ENCODE assay signal across 20 cellular contexts in genomic region chr19:49908480-49909420, GRCh38. TPM values are rescaled to one million over a fixed set of nuclear protein-coding genes. Genes with fewer than 3 reads are reported as not detected.
A peak's percentile ranks its signal among the peaks of the same experiment; 100 is the strongest.
DNase-seq lines count a peak whose midpoint lies in the region; ATAC-seq and TF ChIP-seq lines count a peak whose summit lies in the region.
"Had no signal": no experiment of that assay in that cellular context is flagged by ENCODE, and none has a peak within 500 bp of the region (broad histone marks: within the 10 kb centered on the region; RNA-seq: fewer than 3 reads in every experiment).

No MANE protein-coding gene starts in this region.

- no peaks in the 10 kb centered on the region for H3K9me3 ChIP-seq in HAP-1
- H3K9me3 ChIP-seq: sigmoid colon, suprapubic skin, uterus had no signal

- CTCF ChIA-PET in Calu3 (lab: Charles Lee) = no interaction called here

- peaks cover 63% of the 10 kb centered on the region for H3K36me3 ChIP-seq in HAP-1 (replicated peaks)
- H3K36me3 ChIP-seq: uterus had no signal

- in situ Hi-C loops in HAP-1 (cut with MboI; ENCODE audit: low sequenced_read_pairs) = no loop called here

- H3K4me1 Mint-ChIP-seq in T-helper 1 cell treated with Interleukin-12 subunit alpha and Interleukin-12 subunit beta and Interleukin-4 antibody, amounts not matched to agents 30 μg/mL and 1 μg/mL, for 36 hours (ENCODE audit: low read depth) = peaks cover 42% of the 10 kb centered on the region
- peaks cover 12% of the 10 kb centered on the region for H3K4me1 Mint-ChIP-seq in Calu3 (ENCODE audit: low read depth, unreplicated experiment)
- peaks cover 87% of the 10 kb centered on the region for H3K4me1 Mint-ChIP-seq in dendritic cell treated with granulocyte-macrophage colony-stimulating factor and Interleukin-4, amounts not matched to agents 40 ng/mL and 50 ng/mL, for 4 days (ENCODE audit: low read depth)

- peaks cover 41% of the 10 kb centered on the region for H3K36me3 Mint-ChIP-seq in T-helper 1 cell treated with Interleukin-12 subunit alpha and Interleukin-12 subunit beta and Interleukin-4 antibody, amounts not matched to agents 30 μg/mL and 1 μg/mL, for 36 hours (ENCODE audit: low read depth)
- H3K36me3 Mint-ChIP-seq in Calu3 (ENCODE audit: insufficient read depth, unreplicated experiment) = peaks cover 70% of the 10 kb centered on the region
- H3K36me3 Mint-ChIP-seq in dendritic cell treated with granulocyte-macrophage colony-stimulating factor and Interleukin-4, amounts not matched to agents 40 ng/mL and 50 ng/mL, for 4 days (ENCODE audit: low read depth) = peaks cover 82% of the 10 kb centered on the region

- no peaks in the 10 kb centered on the region for H3K4me1 ChIP-seq in HAP-1
- H3K4me1 ChIP-seq: suprapubic skin had no signal

- H3K9me3 Mint-ChIP-seq in T-helper 1 cell treated with Interleukin-12 subunit alpha and Interleukin-12 subunit beta and Interleukin-4 antibody, amounts not matched to agents 30 μg/mL and 1 μg/mL, for 36 hours = no peaks in the 10 kb centered on the region
- no peaks in the 10 kb centered on the region for H3K9me3 Mint-ChIP-seq in Calu3 (ENCODE audit: low read depth, unreplicated experiment)
- H3K9me3 Mint-ChIP-seq in dendritic cell treated with granulocyte-macrophage colony-stimulating factor and Interleukin-4, amounts not matched to agents 40 ng/mL and 50 ng/mL, for 4 days = no peaks in the 10 kb centered on the region
- H3K9me3 Mint-ChIP-seq: nephron had no signal

- no peak for ATAC-seq in HG02610 (IDR thresholded peaks at IDR 0.05; ENCODE audit: unreplicated experiment)
- ATAC-seq: PC-3 had no signal

- H3K4me3 ChIP-seq in HAP-1 = no peak overlapping the region
- H3K4me3 ChIP-seq: sigmoid colon, suprapubic skin, uterus had no signal

- no peaks in the 10 kb centered on the region for H3K27me3 ChIP-seq in HAP-1 (ENCODE audit: low read depth)
- H3K27me3 ChIP-seq: sigmoid colon, suprapubic skin, uterus had no signal

- no peak for TF ChIP-seq CTCF in Calu3 (IDR thresholded peaks at IDR 0.05; ENCODE audit: unreplicated experiment)

- H3K27ac Mint-ChIP-seq in T-helper 1 cell treated with Interleukin-12 subunit alpha and Interleukin-12 subunit beta and Interleukin-4 antibody, amounts not matched to agents 30 μg/mL and 1 μg/mL, for 36 hours = peak overlapping the region; percentile 45
- peak overlapping the region; percentile 42 for H3K27ac Mint-ChIP-seq in Calu3 (ENCODE audit: unreplicated experiment)
- peak overlapping the region; percentile 16 for H3K27ac Mint-ChIP-seq in dendritic cell treated with granulocyte-macrophage colony-stimulating factor and Interleukin-4, amounts not matched to agents 40 ng/mL and 50 ng/mL, for 4 days

- H3K27me3 Mint-ChIP-seq in T-helper 1 cell treated with Interleukin-12 subunit alpha and Interleukin-12 subunit beta and Interleukin-4 antibody, amounts not matched to agents 30 μg/mL and 1 μg/mL, for 36 hours (ENCODE audit: low read depth) = no peaks in the 10 kb centered on the region
- no peaks in the 10 kb centered on the region for H3K27me3 Mint-ChIP-seq in Calu3 (ENCODE audit: unreplicated experiment)
- no peaks in the 10 kb centered on the region for H3K27me3 Mint-ChIP-seq in dendritic cell treated with granulocyte-macrophage colony-stimulating factor and Interleukin-4, amounts not matched to agents 40 ng/mL and 50 ng/mL, for 4 days

- intact Hi-C loops in Calu3 (cut with micrococcal nuclease; ENCODE audit: unreplicated experiment) = no loop called here
- intact Hi-C loops in dendritic cell treated with granulocyte-macrophage colony-stimulating factor and Interleukin-4, amounts not matched to agents 40 ng/mL and 50 ng/mL, for 4 days (cut with micrococcal nuclease) = no loop called here

- DNase-seq in T-helper 1 cell (no peak), Calu3 (no peak), HAP-1 (ENCODE audit: low spot score in 2 of 2) (no peak)
- DNase-seq: activated T-cell treated with anti-CD3 and anti-CD28 coated beads for 4 hours, cortex of kidney, DMS 273 treated with DMSO at 0.1 percent for 48 hours, head of caudate nucleus, NCI-H1048, NCI-H187 treated with DMSO at 0.1 percent for 48 hours, NCI-H82, PC-3, posterior cingulate gyrus, SHP77 treated with DMSO at 0.1 percent for 48 hours, sigmoid colon, uterus had no signal

- no peak overlapping the region for H3K4me3 Mint-ChIP-seq in T-helper 1 cell treated with Interleukin-12 subunit alpha and Interleukin-12 subunit beta and Interleukin-4 antibody, amounts not matched to agents 30 μg/mL and 1 μg/mL, for 36 hours
- no peak overlapping the region for H3K4me3 Mint-ChIP-seq in Calu3 (ENCODE audit: low read depth, unreplicated experiment)
- H3K4me3 Mint-ChIP-seq in dendritic cell treated with granulocyte-macrophage colony-stimulating factor and Interleukin-4, amounts not matched to agents 40 ng/mL and 50 ng/mL, for 4 days = no peak overlapping the region
- H3K4me3 Mint-ChIP-seq: nephron had no signal

- BruUV-seq in Calu3 (replicated peaks; lab: Mats Ljungman, UMichigan) = no TSS peak

RNA-seq across cellular contexts. Expression of gene IL4I1, which starts 12.1 kb away (rescaled TPM):
- 8.2 and 10.7 TPM in 2 replicates for total RNA-seq in Calu3 (2022)

RNA-seq across cellular contexts. Expression of gene ATF5, which starts 20.3 kb away (rescaled TPM):
- total RNA-seq in Calu3 (2022) = 30.7 and 40.6 TPM in 2 replicates

RNA-seq across cellular contexts. Expression of gene NUP62, which starts 20.6 kb away (rescaled TPM):
- 116 and 124 TPM in 2 replicates for total RNA-seq in Calu3 (2022)

RNA-seq across cellular contexts. Expression of gene TBC1D17, which starts 31.2 kb away (rescaled TPM):
- total RNA-seq in Calu3 (2022) = 54.7 and 56.9 TPM in 2 replicates

RNA-seq across cellular contexts. Expression of gene AKT1S1, which starts 31.6 kb away (rescaled TPM):
- 58.9 and 65.2 TPM in 2 replicates for total RNA-seq in Calu3 (2022)
